In genomic region chr5:122228728-122229392, GRCh38 we compare ENCODE assay signal across 1 cellular context.
TF ChIP-seq lines count a peak whose summit lies in the region.

No MANE protein-coding gene starts in this region.

TF ChIP-seq in K562, 482 proteins besides CTCF, POLR2A, EP300 and RAD21 (continued from another document):
- TF ChIP-seq ZNF395 (CRISPR knock-in tag; IDR thresholded peaks at IDR 0.05) (no peak), NR0B1 (IDR thresholded peaks at IDR 0.05; ENCODE audit: partially characterized antibody) (no peak)
